1 cellular context compared by ENCODE assay signal in the genomic region with DNA sequence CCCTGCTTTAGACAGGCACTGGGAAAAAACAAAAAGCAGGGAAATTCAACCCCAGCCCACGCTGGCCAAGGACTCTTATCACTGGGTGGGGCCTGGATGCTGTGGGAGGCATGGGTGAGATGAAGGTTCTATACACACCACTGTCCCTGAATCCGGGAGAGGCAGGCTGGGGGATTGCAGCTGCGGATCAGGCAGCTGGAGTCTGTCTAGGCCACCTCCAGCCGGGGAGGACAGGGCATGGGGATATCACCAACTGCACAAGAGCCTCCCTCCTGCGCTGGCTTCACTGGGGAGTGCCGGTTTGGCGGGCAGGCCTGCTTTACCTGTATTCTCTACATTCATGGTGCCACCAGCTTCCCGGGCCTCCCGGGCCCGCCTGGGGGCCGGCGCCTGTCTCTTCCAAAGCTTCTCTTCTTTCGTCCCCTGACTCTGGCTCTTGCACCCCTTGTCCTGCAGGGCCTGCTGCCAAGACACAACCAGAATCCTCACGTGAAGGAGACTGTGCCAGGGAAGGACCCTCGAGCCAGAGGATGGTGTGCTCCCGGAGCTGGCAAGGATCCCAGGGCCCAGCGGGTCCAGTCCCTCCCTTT.
TF ChIP-seq lines count a peak whose summit lies in the region.

No MANE protein-coding gene starts in this region.

TF ChIP-seq in GM23338, 12 proteins besides CTCF, POLR2A, EP300 and RAD21 (continued from another document):
- TF ChIP-seq, protein P1, sequence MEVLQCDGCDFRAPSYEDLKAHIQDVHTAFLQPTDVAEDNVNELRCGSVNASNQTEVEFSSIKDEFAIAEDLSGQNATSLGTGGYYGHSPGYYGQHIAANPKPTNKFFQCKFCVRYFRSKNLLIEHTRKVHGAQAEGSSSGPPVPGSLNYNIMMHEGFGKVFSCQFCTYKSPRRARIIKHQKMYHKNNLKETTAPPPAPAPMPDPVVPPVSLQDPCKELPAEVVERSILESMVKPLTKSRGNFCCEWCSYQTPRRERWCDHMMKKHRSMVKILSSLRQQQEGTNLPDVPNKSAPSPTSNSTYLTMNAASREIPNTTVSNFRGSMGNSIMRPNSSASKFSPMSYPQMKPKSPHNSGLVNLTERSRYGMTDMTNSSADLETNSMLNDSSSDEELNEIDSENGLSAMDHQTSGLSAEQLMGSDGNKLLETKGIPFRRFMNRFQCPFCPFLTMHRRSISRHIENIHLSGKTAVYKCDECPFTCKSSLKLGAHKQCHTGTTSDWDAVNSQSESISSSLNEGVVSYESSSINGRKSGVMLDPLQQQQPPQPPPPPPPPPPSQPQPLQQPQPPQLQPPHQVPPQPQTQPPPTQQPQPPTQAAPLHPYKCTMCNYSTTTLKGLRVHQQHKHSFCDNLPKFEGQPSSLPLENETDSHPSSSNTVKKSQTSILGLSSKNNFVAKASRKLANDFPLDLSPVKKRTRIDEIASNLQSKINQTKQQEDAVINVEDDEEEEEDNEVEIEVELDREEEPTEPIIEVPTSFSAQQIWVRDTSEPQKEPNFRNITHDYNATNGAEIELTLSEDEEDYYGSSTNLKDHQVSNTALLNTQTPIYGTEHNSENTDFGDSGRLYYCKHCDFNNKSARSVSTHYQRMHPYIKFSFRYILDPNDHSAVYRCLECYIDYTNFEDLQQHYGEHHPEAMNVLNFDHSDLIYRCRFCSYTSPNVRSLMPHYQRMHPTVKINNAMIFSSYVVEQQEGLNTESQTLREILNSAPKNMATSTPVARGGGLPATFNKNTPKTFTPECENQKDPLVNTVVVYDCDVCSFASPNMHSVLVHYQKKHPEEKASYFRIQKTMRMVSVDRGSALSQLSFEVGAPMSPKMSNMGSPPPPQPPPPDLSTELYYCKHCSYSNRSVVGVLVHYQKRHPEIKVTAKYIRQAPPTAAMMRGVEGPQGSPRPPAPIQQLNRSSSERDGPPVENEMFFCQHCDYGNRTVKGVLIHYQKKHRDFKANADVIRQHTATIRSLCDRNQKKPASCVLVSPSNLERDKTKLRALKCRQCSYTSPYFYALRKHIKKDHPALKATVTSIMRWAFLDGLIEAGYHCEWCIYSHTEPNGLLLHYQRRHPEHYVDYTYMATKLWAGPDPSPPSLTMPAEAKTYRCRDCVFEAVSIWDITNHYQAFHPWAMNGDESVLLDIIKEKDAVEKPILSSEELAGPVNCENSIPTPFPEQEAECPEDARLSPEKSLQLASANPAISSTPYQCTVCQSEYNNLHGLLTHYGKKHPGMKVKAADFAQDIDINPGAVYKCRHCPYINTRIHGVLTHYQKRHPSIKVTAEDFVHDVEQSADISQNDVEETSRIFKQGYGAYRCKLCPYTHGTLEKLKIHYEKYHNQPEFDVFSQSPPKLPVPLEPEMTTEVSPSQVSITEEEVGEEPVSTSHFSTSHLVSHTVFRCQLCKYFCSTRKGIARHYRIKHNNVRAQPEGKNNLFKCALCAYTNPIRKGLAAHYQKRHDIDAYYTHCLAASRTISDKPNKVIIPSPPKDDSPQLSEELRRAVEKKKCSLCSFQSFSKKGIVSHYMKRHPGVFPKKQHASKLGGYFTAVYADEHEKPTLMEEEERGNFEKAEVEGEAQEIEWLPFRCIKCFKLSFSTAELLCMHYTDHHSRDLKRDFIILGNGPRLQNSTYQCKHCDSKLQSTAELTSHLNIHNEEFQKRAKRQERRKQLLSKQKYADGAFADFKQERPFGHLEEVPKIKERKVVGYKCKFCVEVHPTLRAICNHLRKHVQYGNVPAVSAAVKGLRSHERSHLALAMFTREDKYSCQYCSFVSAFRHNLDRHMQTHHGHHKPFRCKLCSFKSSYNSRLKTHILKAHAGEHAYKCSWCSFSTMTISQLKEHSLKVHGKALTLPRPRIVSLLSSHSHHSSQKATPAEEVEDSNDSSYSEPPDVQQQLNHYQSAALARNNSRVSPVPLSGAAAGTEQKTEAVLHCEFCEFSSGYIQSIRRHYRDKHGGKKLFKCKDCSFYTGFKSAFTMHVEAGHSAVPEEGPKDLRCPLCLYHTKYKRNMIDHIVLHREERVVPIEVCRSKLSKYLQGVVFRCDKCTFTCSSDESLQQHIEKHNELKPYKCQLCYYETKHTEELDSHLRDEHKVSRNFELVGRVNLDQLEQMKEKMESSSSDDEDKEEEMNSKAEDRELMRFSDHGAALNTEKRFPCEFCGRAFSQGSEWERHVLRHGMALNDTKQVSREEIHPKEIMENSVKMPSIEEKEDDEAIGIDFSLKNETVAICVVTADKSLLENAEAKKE (CRISPR knock-in tag; IDR thresholded peaks at IDR 0.05) = no peak
- TF ChIP-seq STAT1 (IDR thresholded peaks at IDR 0.05; ENCODE audit: unreplicated experiment) = no peak
- no peak for TF ChIP-seq POLR2AphosphoS5 (IDR thresholded peaks at IDR 0.05; ENCODE audit: low read depth)
- no peak for TF ChIP-seq JUNB (IDR thresholded peaks at IDR 0.05; ENCODE audit: unreplicated experiment)
- TF ChIP-seq, protein P2, sequence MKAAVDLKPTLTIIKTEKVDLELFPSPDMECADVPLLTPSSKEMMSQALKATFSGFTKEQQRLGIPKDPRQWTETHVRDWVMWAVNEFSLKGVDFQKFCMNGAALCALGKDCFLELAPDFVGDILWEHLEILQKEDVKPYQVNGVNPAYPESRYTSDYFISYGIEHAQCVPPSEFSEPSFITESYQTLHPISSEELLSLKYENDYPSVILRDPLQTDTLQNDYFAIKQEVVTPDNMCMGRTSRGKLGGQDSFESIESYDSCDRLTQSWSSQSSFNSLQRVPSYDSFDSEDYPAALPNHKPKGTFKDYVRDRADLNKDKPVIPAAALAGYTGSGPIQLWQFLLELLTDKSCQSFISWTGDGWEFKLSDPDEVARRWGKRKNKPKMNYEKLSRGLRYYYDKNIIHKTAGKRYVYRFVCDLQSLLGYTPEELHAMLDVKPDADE (IDR thresholded peaks at IDR 0.05) = no peak
- TF ChIP-seq NANOG (IDR thresholded peaks at IDR 0.05; ENCODE audit: borderline replicate concordance) = no peak
- no peak for TF ChIP-seq EZH2 (IDR thresholded peaks at IDR 0.05; ENCODE audit: low read depth, unreplicated experiment)
- TF ChIP-seq EZH2phosphoT487 (IDR thresholded peaks at IDR 0.05; ENCODE audit: unreplicated experiment) = no peak
- TF ChIP-seq ZNF331 (CRISPR knock-in tag; IDR thresholded peaks at IDR 0.05; ENCODE audit: low read depth) = no peak
- TF ChIP-seq, protein P3, sequence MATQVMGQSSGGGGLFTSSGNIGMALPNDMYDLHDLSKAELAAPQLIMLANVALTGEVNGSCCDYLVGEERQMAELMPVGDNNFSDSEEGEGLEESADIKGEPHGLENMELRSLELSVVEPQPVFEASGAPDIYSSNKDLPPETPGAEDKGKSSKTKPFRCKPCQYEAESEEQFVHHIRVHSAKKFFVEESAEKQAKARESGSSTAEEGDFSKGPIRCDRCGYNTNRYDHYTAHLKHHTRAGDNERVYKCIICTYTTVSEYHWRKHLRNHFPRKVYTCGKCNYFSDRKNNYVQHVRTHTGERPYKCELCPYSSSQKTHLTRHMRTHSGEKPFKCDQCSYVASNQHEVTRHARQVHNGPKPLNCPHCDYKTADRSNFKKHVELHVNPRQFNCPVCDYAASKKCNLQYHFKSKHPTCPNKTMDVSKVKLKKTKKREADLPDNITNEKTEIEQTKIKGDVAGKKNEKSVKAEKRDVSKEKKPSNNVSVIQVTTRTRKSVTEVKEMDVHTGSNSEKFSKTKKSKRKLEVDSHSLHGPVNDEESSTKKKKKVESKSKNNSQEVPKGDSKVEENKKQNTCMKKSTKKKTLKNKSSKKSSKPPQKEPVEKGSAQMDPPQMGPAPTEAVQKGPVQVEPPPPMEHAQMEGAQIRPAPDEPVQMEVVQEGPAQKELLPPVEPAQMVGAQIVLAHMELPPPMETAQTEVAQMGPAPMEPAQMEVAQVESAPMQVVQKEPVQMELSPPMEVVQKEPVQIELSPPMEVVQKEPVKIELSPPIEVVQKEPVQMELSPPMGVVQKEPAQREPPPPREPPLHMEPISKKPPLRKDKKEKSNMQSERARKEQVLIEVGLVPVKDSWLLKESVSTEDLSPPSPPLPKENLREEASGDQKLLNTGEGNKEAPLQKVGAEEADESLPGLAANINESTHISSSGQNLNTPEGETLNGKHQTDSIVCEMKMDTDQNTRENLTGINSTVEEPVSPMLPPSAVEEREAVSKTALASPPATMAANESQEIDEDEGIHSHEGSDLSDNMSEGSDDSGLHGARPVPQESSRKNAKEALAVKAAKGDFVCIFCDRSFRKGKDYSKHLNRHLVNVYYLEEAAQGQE (IDR thresholded peaks at IDR 0.05; ENCODE audit: unreplicated experiment) = no peak
- no peak for TF ChIP-seq CREB1 (CRISPR knock-in tag; IDR thresholded peaks at IDR 0.05; ENCODE audit: low read depth)
